In genomic region chr4:186190456-186191265, GRCh38 we compare ENCODE assay signal across 1 cellular context.
TF ChIP-seq lines count a peak whose summit lies in the region.

No MANE protein-coding gene starts in this region.

TF ChIP-seq in HepG2, 621 proteins besides CTCF, POLR2A, EP300 and RAD21 (continued from another document):
- TF ChIP-seq NCOR1 (IDR thresholded peaks at IDR 0.05; ENCODE audit: borderline replicate concordance, low read length) (no peak), KAT7 (CRISPR knock-in tag; IDR thresholded peaks at IDR 0.05; ENCODE audit: borderline replicate concordance) (peak; percentile 18; the same call in 1 of the 2 replicates), MXD4 (CRISPR knock-in tag; IDR thresholded peaks at IDR 0.05) (peak; percentile 61; the same call in 1 of the 2 replicates), ZBTB10 (CRISPR knock-in tag; IDR thresholded peaks at IDR 0.05; ENCODE audit: borderline replicate concordance) (no peak; the same call in 1 of the 2 replicates), ZSCAN29 (CRISPR knock-in tag; conservative IDR thresholded peaks at IDR 0.05) (no peak), ETV5 (CRISPR knock-in tag; IDR thresholded peaks at IDR 0.05; ENCODE audit: borderline replicate concordance) (no peak), ZNF337 (CRISPR knock-in tag; IDR thresholded peaks at IDR 0.05; ENCODE audit: borderline replicate concordance, low read depth) (no peak), ZNF354B (CRISPR knock-in tag; IDR thresholded peaks at IDR 0.05) (no peak), JARID2 (CRISPR knock-in tag; IDR thresholded peaks at IDR 0.05; ENCODE audit: insufficient replicate concordance) (no peak), ZNF614 (CRISPR knock-in tag; IDR thresholded peaks at IDR 0.05; ENCODE audit: borderline replicate concordance) (no peak), TOE1 (CRISPR knock-in tag; IDR thresholded peaks at IDR 0.05) (no peak), ZNF800 (CRISPR knock-in tag; IDR thresholded peaks at IDR 0.05) (no peak; the same call in 1 of the 2 replicates), ZGPAT (CRISPR knock-in tag; IDR thresholded peaks at IDR 0.05) (0 out of 2 replicates have a peak, but pooled peaks have one; percentile 40), ZNF224 (CRISPR knock-in tag; IDR thresholded peaks at IDR 0.05) (0 out of 2 replicates have a peak, but pooled peaks have one; percentile 2), BRD4 (CRISPR knock-in tag; IDR thresholded peaks at IDR 0.05) (no peak), ZNF101 (CRISPR knock-in tag; IDR thresholded peaks at IDR 0.05; ENCODE audit: borderline replicate concordance, low read depth) (no peak), ZZZ3 (CRISPR knock-in tag; IDR thresholded peaks at IDR 0.05; ENCODE audit: borderline replicate concordance) (no peak), EZH2 (conservative IDR thresholded peaks at IDR 0.05; ENCODE audit: low read depth, low read length) (no peak), HNF1A (IDR thresholded peaks at IDR 0.05; ENCODE audit: low read depth) (no peak), HNF1A (CRISPR knock-in tag; IDR thresholded peaks at IDR 0.05; ENCODE audit: borderline replicate concordance) (no peak), ZNF326 (CRISPR knock-in tag; IDR thresholded peaks at IDR 0.05; ENCODE audit: borderline replicate concordance) (no peak), MEIS1 (CRISPR knock-in tag; IDR thresholded peaks at IDR 0.05; ENCODE audit: borderline replicate concordance) (peak; percentile 38; the same call in 1 of the 2 replicates), ZNF562 (CRISPR knock-in tag; IDR thresholded peaks at IDR 0.05; ENCODE audit: borderline replicate concordance) (no peak), KMT2A (CRISPR knock-in tag; IDR thresholded peaks at IDR 0.05) (no peak), ARHGAP35 (CRISPR knock-in tag; IDR thresholded peaks at IDR 0.05; ENCODE audit: borderline replicate concordance) (no peak), ZNF687 (CRISPR knock-in tag; IDR thresholded peaks at IDR 0.05) (no peak), BCL3 (CRISPR knock-in tag; IDR thresholded peaks at IDR 0.05) (no peak), IKZF1 (IDR thresholded peaks at IDR 0.05) (no peak), THAP8 (CRISPR knock-in tag; IDR thresholded peaks at IDR 0.05; ENCODE audit: borderline replicate concordance) (peak; percentile 58; the same call in 1 of the 2 replicates), ZNF615 (CRISPR knock-in tag; IDR thresholded peaks at IDR 0.05; ENCODE audit: borderline replicate concordance) (no peak), MXI1 (IDR thresholded peaks at IDR 0.05; ENCODE audit: borderline replicate concordance, low read depth, low read length) (no peak)
